8 cellular contexts compared by ENCODE assay signal in genomic region chr22:30649430-30650007, GRCh38. TPM values are rescaled to one million over a fixed set of nuclear protein-coding genes. Genes with fewer than 3 reads are reported as not detected.
DNase-seq lines count a peak whose midpoint lies in the region; ATAC-seq and TF ChIP-seq lines count a peak whose summit lies in the region.

No MANE protein-coding gene starts in this region.

- ATAC-seq in esophagus mucosa = peak; percentile 98

- no peak overlapping the region for H3K4me3 ChIP-seq in WERI-Rb-1 (ENCODE audit: low read depth, low read length)

- peak; percentile 22 for TF ChIP-seq POLR2A in GM19099 (IDR thresholded peaks at IDR 0.05; ENCODE audit: extremely low read depth, insufficient read length, low read depth)

- TF ChIP-seq CTCF in WERI-Rb-1 (IDR thresholded peaks at IDR 0.05; ENCODE audit: low read depth, low read length) = no peak

- no peaks in the 10 kb centered on the region for H3K36me3 ChIP-seq in WERI-Rb-1

- H3K9me3 ChIP-seq in WERI-Rb-1 (ENCODE audit: severe bottlenecking) = no peaks in the 10 kb centered on the region

- DNase-seq in MV-4-11 (lab: John Stamatoyannopoulos, UW) (peak; percentile 65), retina (no peak), WERI-Rb-1 (no peak), NCI-H524 (lab: John Stamatoyannopoulos, UW) (no peak)
- DNase-seq in activated CD8-positive, alpha-beta memory T cell treated with anti-CD3 and anti-CD28 coated beads for 48 hours (ENCODE audit: low read depth in 2 of 3, low spot score in 2 of 3) = peak; percentile 55 to 73 (median 60)
- peak; percentile 85 for DNase-seq in stimulated activated CD4-positive, alpha-beta T cell treated with anti-CD3 and anti-CD28 coated beads, Interleukin-12 subunit alpha, Interleukin-12 subunit beta, amount 100 ng/mL, for 4 hours

- H3K27me3 ChIP-seq in WERI-Rb-1 (ENCODE audit: insufficient read depth, low read depth, severe bottlenecking) = no peaks in the 10 kb centered on the region

- H3K27ac ChIP-seq in WERI-Rb-1 = no peak overlapping the region

RNA-seq across cellular contexts. Expression of gene SLC35E4, which starts 13.9 kb away (rescaled TPM):
- 2.0 TPM for total RNA-seq in esophagus mucosa

RNA-seq across cellular contexts. Expression of gene DUSP18, which starts 18.2 kb away (rescaled TPM):
- 10.4 TPM for total RNA-seq in esophagus mucosa

RNA-seq across cellular contexts. Expression of gene TCN2, which starts 42.5 kb away (rescaled TPM):
- total RNA-seq in esophagus mucosa = 3.5 TPM

RNA-seq across cellular contexts. Expression of gene OSBP2, which starts 45.2 kb away (rescaled TPM):
- 3.0 TPM for total RNA-seq in esophagus mucosa

RNA-seq across cellular contexts. Expression of gene PES1, which starts 57.8 kb away (rescaled TPM):
- total RNA-seq in esophagus mucosa = 55.8 TPM

Comparison
In these comparisons a context has a peak if more than half of its experiments do, and no peak if none do; other contexts are left out.
1. DNase-seq: peak in MV-4-11 (single experiment), activated CD8-positive, alpha-beta memory T cell treated with anti-CD3 and anti-CD28 coated beads for 48 hours (3 of 3) and stimulated activated CD4-positive, alpha-beta T cell treated with anti-CD3 and anti-CD28 coated beads, Interleukin-12 subunit alpha, Interleukin-12 subunit beta, amount 100 ng/mL, for 4 hours (single experiment); none in retina (single experiment), WERI-Rb-1 (single experiment) and NCI-H524 (0 of 2).